Comparison of ENCODE assay signal across 1 cellular context in the genomic region with DNA sequence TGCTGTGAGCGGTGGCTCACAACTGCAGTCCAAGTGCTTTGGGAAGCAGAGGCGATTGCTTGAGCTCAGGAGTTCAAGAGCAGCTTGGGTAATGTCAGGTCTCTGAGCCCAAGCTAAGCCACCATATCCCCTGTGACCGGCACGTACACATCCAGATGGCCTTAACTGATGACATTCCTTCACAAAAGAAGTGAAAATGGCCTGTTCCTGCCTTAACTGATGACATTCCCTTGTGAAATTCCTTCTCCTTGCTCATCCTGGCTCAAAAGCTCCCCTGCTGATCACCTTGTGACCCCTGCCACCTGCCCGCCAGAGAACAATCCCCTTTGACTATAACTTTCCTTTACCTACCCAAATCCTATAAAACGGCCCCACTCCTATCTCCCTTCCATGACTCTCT.
TF ChIP-seq lines count a peak whose summit lies in the region.

No MANE protein-coding gene starts in this region.

TF ChIP-seq in H1, 55 proteins besides CTCF, POLR2A, EP300 and RAD21:
- no peak for TF ChIP-seq SAP30 (IDR thresholded peaks at IDR 0.05; ENCODE audit: insufficient read depth, insufficient replicate concordance, low read length)
- no peak for TF ChIP-seq SUZ12 (IDR thresholded peaks at IDR 0.05; ENCODE audit: low read length)
- TF ChIP-seq CREB1 (IDR thresholded peaks at IDR 0.05), result 0 out of 2 replicates have a peak, but pooled peaks have one; percentile 30
- TF ChIP-seq TEAD4 (IDR thresholded peaks at IDR 0.05; ENCODE audit: low read depth, low read length), result peak; percentile 68; the same call in 1 of the 2 replicates
- peak; percentile 67; the same call in 1 of the 2 replicates for TF ChIP-seq TCF12 (IDR thresholded peaks at IDR 0.05; ENCODE audit: low read depth, low read length)
- TF ChIP-seq, protein P1, sequence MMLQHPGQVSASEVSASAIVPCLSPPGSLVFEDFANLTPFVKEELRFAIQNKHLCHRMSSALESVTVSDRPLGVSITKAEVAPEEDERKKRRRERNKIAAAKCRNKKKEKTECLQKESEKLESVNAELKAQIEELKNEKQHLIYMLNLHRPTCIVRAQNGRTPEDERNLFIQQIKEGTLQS (IDR thresholded peaks at IDR 0.05; ENCODE audit: insufficient read depth, low read depth, low read length), result no peak
- TF ChIP-seq HDAC2 (IDR thresholded peaks at IDR 0.05; ENCODE audit: borderline replicate concordance in 1 of 2, low read depth in 2 of 2, low read length in 2 of 2), result no peak
- TF ChIP-seq CTBP2 (IDR thresholded peaks at IDR 0.05; ENCODE audit: borderline replicate concordance, insufficient read depth, insufficient read length, low read length), result no peak
- TF ChIP-seq CEBPB (IDR thresholded peaks at IDR 0.05; ENCODE audit: low read depth, low read length), result no peak
- TF ChIP-seq ASH2L (IDR thresholded peaks at IDR 0.05; ENCODE audit: low read length), result no peak
- peak; percentile 48; the same call in 1 of the 2 replicates for TF ChIP-seq POLR2AphosphoS5 (IDR thresholded peaks at IDR 0.05; ENCODE audit: low read depth, low read length)
